19 cellular contexts compared by ENCODE assay signal in genomic region chr7:105133986-105134655, GRCh38.
"Had no signal": no experiment of that assay in that cellular context is flagged by ENCODE, and none has a peak within 500 bp of the region (broad histone marks: within the 10 kb centered on the region; RNA-seq: fewer than 3 reads in every experiment).

No MANE protein-coding gene starts in this region.

- H3K27ac Mint-ChIP-seq: activated CD8-positive, alpha-beta T cell treated with anti-CD3 and anti-CD28 coated beads for 36 hours; mesothelial cell of epicardium; T-helper 2 cell treated with Interferon-gamma antibody and Interleukin-4, amounts not matched to agents 5 μg/mL and 100 μg/mL, for 36 hours had no signal

- H3K4me1 ChIP-seq: colonic mucosa, esophagus squamous epithelium, thyroid gland, uterus had no signal

- H3K36me3 ChIP-seq: colonic mucosa, uterus had no signal

- H3K27me3 ChIP-seq: colonic mucosa, esophagus squamous epithelium, sigmoid colon, thyroid gland, uterus had no signal

- DNase-seq: activated CD4-positive, alpha-beta T cell treated with anti-CD3 and anti-CD28 coated beads for 4 hours; activated CD8-positive, alpha-beta T cell treated with anti-CD3 and anti-CD28 coated beads for 36 hours; activated effector memory CD4-positive, alpha-beta T cell treated with anti-CD3 and anti-CD28 coated beads, Interleukin-2, amount 50 U/mL, for 16 hours; activated T-cell treated with anti-CD3 and anti-CD28 coated beads, Interleukin-2, amount 50 U/mL, for 4 hours; amniotic stem cell; colonic mucosa; esophagus squamous epithelium; nucleus accumbens; sigmoid colon; stimulated activated CD4-positive, alpha-beta T cell treated with anti-CD3 and anti-CD28 coated beads, Interleukin-4, amount 100 ng/mL, for 24 hours; stimulated activated naive CD4-positive, alpha-beta T cell; thyroid gland; uterus had no signal

- H3K27me3 Mint-ChIP-seq: activated CD8-positive, alpha-beta T cell treated with anti-CD3 and anti-CD28 coated beads for 36 hours; activated naive CD4-positive, alpha-beta T cell treated with anti-CD3 and anti-CD28 coated beads, Interleukin-2, amount 50 U/mL, for 24 hours; natural killer cell treated with Interleukin-12 subunit alpha and Interleukin-12 subunit beta and Interleukin-15 and Interleukin-18, amount 100 ng/mL, for 72 hours had no signal

- H3K27ac ChIP-seq: colonic mucosa, esophagus squamous epithelium, SK-N-MC, thyroid gland, uterus had no signal

- H3K4me3 Mint-ChIP-seq: activated CD8-positive, alpha-beta T cell treated with anti-CD3 and anti-CD28 coated beads for 36 hours; activated naive CD4-positive, alpha-beta T cell treated with anti-CD3 and anti-CD28 coated beads, Interleukin-2, amount 50 U/mL, for 24 hours; activated T-cell treated with anti-CD3 and anti-CD28 coated beads, Interleukin-2, amount 50 U/mL, for 4 hours; mesothelial cell of epicardium; natural killer cell treated with Interleukin-12 subunit alpha and Interleukin-12 subunit beta and Interleukin-15 and Interleukin-18, amount 100 ng/mL, for 72 hours; T-helper 2 cell treated with Interferon-gamma antibody and Interleukin-4, amounts not matched to agents 5 μg/mL and 100 μg/mL, for 36 hours had no signal

- H3K9me3 Mint-ChIP-seq: activated CD8-positive, alpha-beta T cell treated with anti-CD3 and anti-CD28 coated beads for 36 hours; activated naive CD4-positive, alpha-beta T cell treated with anti-CD3 and anti-CD28 coated beads, Interleukin-2, amount 50 U/mL, for 24 hours; activated T-cell treated with anti-CD3 and anti-CD28 coated beads, Interleukin-2, amount 50 U/mL, for 4 hours; mesothelial cell of epicardium; natural killer cell treated with Interleukin-12 subunit alpha and Interleukin-12 subunit beta and Interleukin-15 and Interleukin-18, amount 100 ng/mL, for 72 hours; T-helper 2 cell treated with Interferon-gamma antibody and Interleukin-4, amounts not matched to agents 5 μg/mL and 100 μg/mL, for 36 hours had no signal

- H3K4me3 ChIP-seq: colonic mucosa, esophagus squamous epithelium, sigmoid colon, SK-N-MC, thyroid gland, uterus had no signal

- ATAC-seq: activated CD8-positive, alpha-beta T cell treated with anti-CD3 and anti-CD28 coated beads for 36 hours; activated T-cell treated with anti-CD3 and anti-CD28 coated beads, Interleukin-2, amount 50 U/mL, for 4 hours; natural killer cell treated with Interleukin-12 subunit alpha and Interleukin-12 subunit beta and Interleukin-15 and Interleukin-18, amount 100 ng/mL, for 72 hours had no signal

- H3K4me1 Mint-ChIP-seq: mesothelial cell of epicardium had no signal

- FAIRE-seq: TTC549 had no signal

- H3K9me3 ChIP-seq: colonic mucosa, esophagus squamous epithelium, sigmoid colon, thyroid gland, uterus had no signal
